1 cellular context compared by ENCODE assay signal in the genomic region with DNA sequence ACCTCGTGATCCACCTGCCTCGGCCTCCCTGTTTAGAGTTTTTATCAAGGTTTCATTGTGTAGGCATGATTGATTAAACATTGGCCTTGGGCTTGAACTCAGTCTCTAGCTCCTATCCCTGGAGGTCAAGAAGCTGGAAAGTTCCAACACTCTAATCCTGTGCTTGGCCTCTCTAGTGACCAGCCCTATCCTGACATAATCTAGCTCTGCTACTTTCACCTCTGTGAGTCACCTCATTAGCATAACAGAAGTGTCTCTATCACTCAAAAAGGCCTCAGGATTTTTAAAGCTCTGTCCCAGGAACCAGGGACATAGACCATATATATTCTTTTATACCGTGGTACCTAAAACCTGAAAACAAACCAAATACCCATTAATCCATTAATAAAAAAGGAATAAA.
TF ChIP-seq lines count a peak whose summit lies in the region.

No MANE protein-coding gene starts in this region.

TF ChIP-seq in K562, 482 proteins besides CTCF, POLR2A, EP300 and RAD21 (continued from another document):
- TF ChIP-seq, protein P1, sequence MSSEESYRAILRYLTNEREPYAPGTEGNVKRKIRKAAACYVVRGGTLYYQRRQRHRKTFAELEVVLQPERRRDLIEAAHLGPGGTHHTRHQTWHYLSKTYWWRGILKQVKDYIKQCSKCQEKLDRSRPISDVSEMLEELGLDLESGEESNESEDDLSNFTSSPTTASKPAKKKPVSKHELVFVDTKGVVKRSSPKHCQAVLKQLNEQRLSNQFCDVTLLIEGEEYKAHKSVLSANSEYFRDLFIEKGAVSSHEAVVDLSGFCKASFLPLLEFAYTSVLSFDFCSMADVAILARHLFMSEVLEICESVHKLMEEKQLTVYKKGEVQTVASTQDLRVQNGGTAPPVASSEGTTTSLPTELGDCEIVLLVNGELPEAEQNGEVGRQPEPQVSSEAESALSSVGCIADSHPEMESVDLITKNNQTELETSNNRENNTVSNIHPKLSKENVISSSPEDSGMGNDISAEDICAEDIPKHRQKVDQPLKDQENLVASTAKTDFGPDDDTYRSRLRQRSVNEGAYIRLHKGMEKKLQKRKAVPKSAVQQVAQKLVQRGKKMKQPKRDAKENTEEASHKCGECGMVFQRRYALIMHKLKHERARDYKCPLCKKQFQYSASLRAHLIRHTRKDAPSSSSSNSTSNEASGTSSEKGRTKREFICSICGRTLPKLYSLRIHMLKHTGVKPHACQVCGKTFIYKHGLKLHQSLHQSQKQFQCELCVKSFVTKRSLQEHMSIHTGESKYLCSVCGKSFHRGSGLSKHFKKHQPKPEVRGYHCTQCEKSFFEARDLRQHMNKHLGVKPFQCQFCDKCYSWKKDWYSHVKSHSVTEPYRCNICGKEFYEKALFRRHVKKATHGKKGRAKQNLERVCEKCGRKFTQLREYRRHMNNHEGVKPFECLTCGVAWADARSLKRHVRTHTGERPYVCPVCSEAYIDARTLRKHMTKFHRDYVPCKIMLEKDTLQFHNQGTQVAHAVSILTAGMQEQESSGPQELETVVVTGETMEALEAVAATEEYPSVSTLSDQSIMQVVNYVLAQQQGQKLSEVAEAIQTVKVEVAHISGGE (CRISPR knock-in tag; IDR thresholded peaks at IDR 0.05) = no peak
- TF ChIP-seq, protein P2, sequence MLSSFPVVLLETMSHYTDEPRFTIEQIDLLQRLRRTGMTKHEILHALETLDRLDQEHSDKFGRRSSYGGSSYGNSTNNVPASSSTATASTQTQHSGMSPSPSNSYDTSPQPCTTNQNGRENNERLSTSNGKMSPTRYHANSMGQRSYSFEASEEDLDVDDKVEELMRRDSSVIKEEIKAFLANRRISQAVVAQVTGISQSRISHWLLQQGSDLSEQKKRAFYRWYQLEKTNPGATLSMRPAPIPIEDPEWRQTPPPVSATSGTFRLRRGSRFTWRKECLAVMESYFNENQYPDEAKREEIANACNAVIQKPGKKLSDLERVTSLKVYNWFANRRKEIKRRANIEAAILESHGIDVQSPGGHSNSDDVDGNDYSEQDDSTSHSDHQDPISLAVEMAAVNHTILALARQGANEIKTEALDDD (IDR thresholded peaks at IDR 0.05) = peak; percentile 55; the same call in 1 of the 2 replicates
- TF ChIP-seq JUND (IDR thresholded peaks at IDR 0.05; ENCODE audit: borderline replicate concordance, low read depth, low read length) (peak; percentile 36; the same call in 1 of the 2 replicates), JUND (tag; IDR thresholded peaks at IDR 0.05; ENCODE audit: borderline replicate concordance, low read depth, low read length) (no peak)
TF ChIP-seq in K562: peak in this region for 3.
